Comparison of ENCODE assay signal across 14 cellular contexts in genomic region chr12:112307219-112308062, GRCh38.
"Had no signal": no experiment of that assay in that cellular context is flagged by ENCODE, and none has a peak within 500 bp of the region (broad histone marks: within the 10 kb centered on the region; RNA-seq: fewer than 3 reads in every experiment).

No MANE protein-coding gene starts in this region.

- H3K27ac ChIP-seq: ascending aorta had no signal

- H3K4me3 Mint-ChIP-seq: activated T-cell treated with anti-CD3 and anti-CD28 coated beads, Interleukin-2, amount 50 U/mL, for 72 hours; mesothelial cell of epicardium; natural killer cell treated with Interleukin-12 subunit alpha and Interleukin-12 subunit beta and Interleukin-15 and Interleukin-18, amount 100 ng/mL, for 72 hours had no signal

- H3K9me3 Mint-ChIP-seq: activated T-cell treated with anti-CD3 and anti-CD28 coated beads, Interleukin-2, amount 50 U/mL, for 72 hours; mesothelial cell of epicardium; natural killer cell treated with Interleukin-12 subunit alpha and Interleukin-12 subunit beta and Interleukin-15 and Interleukin-18, amount 100 ng/mL, for 72 hours had no signal

- H3K9me3 ChIP-seq: ascending aorta, thyroid gland had no signal

- ATAC-seq: activated T-cell treated with anti-CD3 and anti-CD28 coated beads, Interleukin-2, amount 50 U/mL, for 72 hours; natural killer cell treated with Interleukin-12 subunit alpha and Interleukin-12 subunit beta and Interleukin-15 and Interleukin-18, amount 100 ng/mL, for 72 hours had no signal

- H3K27me3 ChIP-seq: ascending aorta, thyroid gland had no signal

- H3K27ac Mint-ChIP-seq: mesothelial cell of epicardium; natural killer cell treated with Interleukin-12 subunit alpha and Interleukin-12 subunit beta and Interleukin-15 and Interleukin-18, amount 100 ng/mL, for 72 hours had no signal

- H3K4me1 ChIP-seq: ascending aorta had no signal

- DNase-seq: activated CD4-positive, alpha-beta T cell treated with anti-CD3 and anti-CD28 coated beads, Interleukin-2, amount 50 U/mL, for 1 hour; activated effector memory CD4-positive, alpha-beta T cell treated with anti-CD3 and anti-CD28 coated beads, Interleukin-2, amount 50 U/mL, for 16 hours; activated naive CD4-positive, alpha-beta T cell treated with anti-CD3 and anti-CD28 coated beads, Interleukin-2, amount 50 U/mL, for 16 hours; activated T-cell treated with anti-CD3 and anti-CD28 coated beads, Interleukin-2, amount 50 U/mL, for 72 hours; cortex of kidney; effector CD4-positive, alpha-beta T cell; stimulated activated CD4-positive, alpha-beta T cell treated with anti-CD3 and anti-CD28 coated beads, Interleukin-2, amount 100 ng/mL, for 24 hours; stimulated activated naive CD4-positive, alpha-beta T cell treated with Interleukin-2 at 50 U/mL for 16 hours; T1000; thyroid gland had no signal

- H3K4me3 ChIP-seq: ascending aorta, lung, thyroid gland had no signal

- H3K27me3 Mint-ChIP-seq: natural killer cell treated with Interleukin-12 subunit alpha and Interleukin-12 subunit beta and Interleukin-15 and Interleukin-18, amount 100 ng/mL, for 72 hours had no signal
